ENCODE assay signal across 28 cellular contexts in the genomic region with DNA sequence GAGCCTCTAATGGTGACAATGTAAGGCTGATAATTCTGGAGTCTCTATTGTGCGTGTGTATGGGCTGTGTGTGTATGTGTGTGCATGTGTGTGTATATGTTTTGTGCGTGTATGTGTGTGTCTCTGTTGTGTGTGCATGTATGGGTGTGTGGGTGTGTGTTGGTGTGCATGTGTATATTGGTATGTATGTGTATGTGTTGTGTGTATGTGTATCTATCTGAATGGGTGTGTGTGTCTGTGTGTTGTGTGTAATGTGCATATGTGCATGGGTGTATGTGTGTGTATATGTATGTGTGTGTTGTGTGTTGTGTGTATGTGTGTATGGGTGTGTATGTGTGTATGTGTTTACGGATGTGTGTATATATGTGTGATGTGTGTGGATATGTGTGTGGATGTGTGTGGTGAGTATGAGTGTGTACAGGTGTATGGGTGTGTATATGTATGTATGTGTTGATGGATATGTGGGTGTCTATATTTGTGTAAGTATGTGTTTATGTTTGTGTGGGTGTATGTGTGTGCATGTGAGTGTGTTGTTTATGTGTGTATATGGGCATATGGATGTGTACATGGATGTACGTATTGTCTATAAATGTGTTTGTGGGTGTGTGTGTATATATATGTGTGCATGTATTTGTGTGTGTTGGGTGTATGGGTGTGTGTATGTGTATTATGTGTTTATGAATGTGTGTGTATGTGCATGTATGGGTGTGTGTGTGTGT.
"Had no signal": no experiment of that assay in that cellular context is flagged by ENCODE, and none has a peak within 500 bp of the region (broad histone marks: within the 10 kb centered on the region; RNA-seq: fewer than 3 reads in every experiment).

No MANE protein-coding gene starts in this region.

- H3K4me3 Mint-ChIP-seq: effector memory CD8-positive, alpha-beta T cell; mesothelial cell of epicardium; naive B cell; natural killer cell treated with Interleukin-12 subunit alpha and Interleukin-12 subunit beta and Interleukin-15 and Interleukin-18, amount 100 ng/mL, for 72 hours; neural crest cell; stimulated activated effector memory CD8-positive, alpha-beta T cell treated with anti-CD3 and anti-CD28 coated beads, Interleukin-12 subunit alpha, Interleukin-12 subunit beta, amount 100 ng/mL, for 72 hours; type B pancreatic cell had no signal

- H3K27me3 Mint-ChIP-seq: naive B cell had no signal

- H2AFZ ChIP-seq: parathyroid adenoma had no signal

- FAIRE-seq: endometrium, islet of Langerhans had no signal

- H3K27ac ChIP-seq: esophagus squamous epithelium, heart right ventricle, left lung, neutrophil, parathyroid adenoma, sigmoid colon, stomach, thyroid gland had no signal

- H3K79me2 ChIP-seq: parathyroid adenoma had no signal

- H3K36me3 ChIP-seq: esophagus squamous epithelium, heart right ventricle, left lung, neutrophil, sigmoid colon, stomach, thyroid gland had no signal

- H3K4me1 Mint-ChIP-seq: mesothelial cell of epicardium; naive B cell; stimulated activated effector memory CD8-positive, alpha-beta T cell treated with anti-CD3 and anti-CD28 coated beads, Interleukin-12 subunit alpha, Interleukin-12 subunit beta, amount 100 ng/mL, for 72 hours had no signal

- H3K27me3 ChIP-seq: esophagus squamous epithelium, left lung, neutrophil, sigmoid colon, thyroid gland had no signal

- H3K9ac ChIP-seq: parathyroid adenoma had no signal

- H3K36me3 Mint-ChIP-seq: mesothelial cell of epicardium; naive B cell; natural killer cell treated with Interleukin-12 subunit alpha and Interleukin-12 subunit beta and Interleukin-15 and Interleukin-18, amount 100 ng/mL, for 72 hours; stimulated activated effector memory CD8-positive, alpha-beta T cell treated with anti-CD3 and anti-CD28 coated beads, Interleukin-12 subunit alpha, Interleukin-12 subunit beta, amount 100 ng/mL, for 72 hours; type B pancreatic cell had no signal

- H3K4me3 ChIP-seq: esophagus squamous epithelium, heart right ventricle, left lung, mucosa of descending colon, sigmoid colon, stomach, thyroid gland had no signal

- DNase-seq: cortex of kidney; effector memory CD8-positive, alpha-beta T cell; erythroblast; esophagus squamous epithelium; foreskin melanocyte; heart right ventricle; hippocampal formation; left cardiac atrium; left lung; mesenchymal stem cell; mucosa of descending colon; naive B cell; sigmoid colon; stimulated activated CD4-positive, alpha-beta T cell treated with anti-CD3 and anti-CD28 coated beads, Interleukin-2, amount 100 ng/mL, for 24 hours; stimulated activated CD4-positive, alpha-beta T cell treated with anti-CD3 and anti-CD28 coated beads, Interleukin-4, amount 100 ng/mL, for 24 hours; stimulated activated naive CD4-positive, alpha-beta T cell treated with Interleukin-2 at 50 U/mL for 16 hours; stomach; thyroid gland had no signal

- H3K9me3 ChIP-seq: esophagus squamous epithelium, heart right ventricle, left lung, mucosa of descending colon, neutrophil, sigmoid colon, stomach, thyroid gland had no signal

- H3K9me3 Mint-ChIP-seq: effector memory CD8-positive, alpha-beta T cell; mesothelial cell of epicardium; natural killer cell treated with Interleukin-12 subunit alpha and Interleukin-12 subunit beta and Interleukin-15 and Interleukin-18, amount 100 ng/mL, for 72 hours; neural crest cell; type B pancreatic cell had no signal

- H3K27ac Mint-ChIP-seq: effector memory CD8-positive, alpha-beta T cell; mesothelial cell of epicardium; naive B cell; natural killer cell treated with Interleukin-12 subunit alpha and Interleukin-12 subunit beta and Interleukin-15 and Interleukin-18, amount 100 ng/mL, for 72 hours; progenitor cell of endocrine pancreas; stimulated activated effector memory CD8-positive, alpha-beta T cell treated with anti-CD3 and anti-CD28 coated beads, Interleukin-12 subunit alpha, Interleukin-12 subunit beta, amount 100 ng/mL, for 72 hours; type B pancreatic cell had no signal

- ATAC-seq: effector memory CD8-positive, alpha-beta T cell; heart right ventricle; left cardiac atrium; left lung; mucosa of descending colon; stimulated activated effector memory CD8-positive, alpha-beta T cell treated with anti-CD3 and anti-CD28 coated beads, Interleukin-12 subunit alpha, Interleukin-12 subunit beta, amount 100 ng/mL, for 72 hours had no signal

- H3K4me1 ChIP-seq: esophagus squamous epithelium, heart right ventricle, left lung, parathyroid adenoma, sigmoid colon, stomach had no signal
